In genomic region chr3:57015350-57015729, GRCh38 we compare ENCODE assay signal across 1 cellular context.
A peak's percentile ranks its signal among the peaks of the same experiment; 100 is the strongest.
TF ChIP-seq lines count a peak whose summit lies in the region.

No MANE protein-coding gene starts in this region.

TF ChIP-seq in HEK293, 187 proteins besides CTCF, POLR2A, EP300 and RAD21 (continued from another document):
- TF ChIP-seq PRDM10 (tag by site-specific recombination; IDR thresholded peaks at IDR 0.05) (peak; percentile 52; the same call in 1 of the 2 replicates), TRIM28 (IDR thresholded peaks at IDR 0.05; ENCODE audit: borderline replicate concordance, low read length) (0 out of 2 replicates have a peak, but pooled peaks have one; percentile 1)
